8 cellular contexts compared by ENCODE assay signal in genomic region chr1:145041519-145041918, GRCh38. TPM values are rescaled to one million over a fixed set of nuclear protein-coding genes. Genes with fewer than 3 reads are reported as not detected.
DNase-seq lines count a peak whose midpoint lies in the region; ATAC-seq, FAIRE-seq and TF ChIP-seq lines count a peak whose summit lies in the region.
"Not testable (repeated sequence)": the region's sequence is repeated elsewhere in the genome, so short reads cannot be mapped to it uniquely, and the experiment has no call there.
"Had no signal": no experiment of that assay in that cellular context is flagged by ENCODE, and none has a peak within 500 bp of the region (broad histone marks: within the 10 kb centered on the region; RNA-seq: fewer than 3 reads in every experiment).

No MANE protein-coding gene starts in this region.

- DNase-seq in K562 (ENCODE audit: extremely low read depth in 1 of 4, low spot score in 3 of 4), result not testable (repeated sequence)

- H2AFZ ChIP-seq in K562 (ENCODE audit: low read depth, low read length), result not testable (repeated sequence)

- not testable (repeated sequence) for H3K4me2 ChIP-seq in K562 (ENCODE audit: insufficient read depth, low read length)

- POLR2A ChIA-PET in K562 (lab: Yijun Ruan, JAX), result not testable (repeated sequence)

- not testable (repeated sequence) for BruUV-seq in K562 (replicated peaks; lab: Mats Ljungman, UMichigan)

- H3K36me3 ChIP-seq in K562 (ENCODE audit: control insufficient read depth, insufficient read depth, low read length), result not testable (repeated sequence)

- intact Hi-C loops in K562 (cut with micrococcal nuclease), result not testable (repeated sequence)

- H4K20me1 ChIP-seq in K562 (replicated peaks; ENCODE audit: control insufficient read depth, insufficient read depth, low read length), result not testable (repeated sequence)

- ATAC-seq in GM18519 (IDR thresholded peaks at IDR 0.05; ENCODE audit: low FRiP score, unreplicated experiment) (peak; percentile 95), GM19372 (IDR thresholded peaks at IDR 0.05; ENCODE audit: low read depth, unreplicated experiment) (peak; percentile 72), GM21576 (IDR thresholded peaks at IDR 0.05; ENCODE audit: unreplicated experiment) (peak; percentile 83), HG02870 (IDR thresholded peaks at IDR 0.05; ENCODE audit: unreplicated experiment) (peak; percentile 87), HG03196 (IDR thresholded peaks at IDR 0.05; ENCODE audit: unreplicated experiment) (peak; percentile 77), HG03575 (IDR thresholded peaks at IDR 0.05; ENCODE audit: extremely low read depth, insufficient number of reproducible peaks, low FRiP score, unreplicated experiment) (peak; percentile 83), K562 (peak; percentile 71)

- H3K27ac ChIP-seq in K562 (ENCODE audit: extremely low read depth, low read depth, low read length), result not testable (repeated sequence)

- not testable (repeated sequence) for H3K4me1 ChIP-seq in K562 (replicated peaks in 1 of 2; ENCODE audit: control insufficient read depth in 2 of 2, insufficient read depth in 2 of 2, low read length in 2 of 2)

- CTCF ChIA-PET in K562 (lab: Yijun Ruan, JAX; ENCODE audit: low intra/inter-chr PET ratio), result not testable (repeated sequence)

- in situ Hi-C loops in K562 (cut with MboI), result not testable (repeated sequence)

- not testable (repeated sequence) for H3K79me2 ChIP-seq in K562 (ENCODE audit: control insufficient read depth, insufficient read depth, low read length)

- WGBS in K562 (ENCODE audit: insufficient coverage, low coverage, missing lambda C conversion rate), result no CpG with 5 or more reads among the region's 1 CpG

- TF ChIP-seq EP300 in K562 (IDR thresholded peaks at IDR 0.05; ENCODE audit: low read length), result not testable (repeated sequence)

- not testable (repeated sequence) for H3K9me1 ChIP-seq in K562 (ENCODE audit: control insufficient read depth, insufficient read depth, low read length)

- not testable (repeated sequence) for H3K9ac ChIP-seq in K562 (ENCODE audit: insufficient read depth in 1 of 2, low read depth in 2 of 2, low read length in 2 of 2)

- not testable (repeated sequence) for TF ChIP-seq POLR2A in K562 (conservative IDR thresholded peaks at IDR 0.05)

- TF ChIP-seq CTCF in K562 (IDR thresholded peaks at IDR 0.05 in 2 of 3, conservative IDR thresholded peaks at IDR 0.05 in 1 of 3; ENCODE audit: insufficient read depth in 2 of 3, low read depth in 1 of 3, low read length in 3 of 3), result not testable (repeated sequence)

- not testable (repeated sequence) for FAIRE-seq in K562 (lab: Jason Lieb, UNC)

- not testable (repeated sequence) for H3K4me3 ChIP-seq in K562

- not testable (repeated sequence) for H3K27me3 ChIP-seq in K562 (ENCODE audit: control insufficient read depth in 2 of 2, insufficient read depth in 2 of 2, low read length in 2 of 2)

- H3K9me3 ChIP-seq in K562 (replicated peaks; ENCODE audit: control insufficient read depth, insufficient read depth, low read depth, low read length), result not testable (repeated sequence)

- not testable (repeated sequence) for TF ChIP-seq RAD21 in K562 (CRISPR knock-in tag; conservative IDR thresholded peaks at IDR 0.05 in 1 of 2, IDR thresholded peaks at IDR 0.05 in 1 of 2)

RNA-seq across cellular contexts. Expression of gene SRGAP2B, which starts 53.6 kb away (rescaled TPM):
- 14.0 and 15.7 TPM in 2 replicates for total RNA-seq in K562 (2011; cell fraction: chromatin; rRNA removed; ENCODE audit: low replicate concordance)
- 10.8 and 12.5 TPM in 2 replicates for total RNA-seq in K562 (2011; cell fraction: nucleolus; rRNA removed)
- total RNA-seq in K562 (2011; cell fraction: nucleoplasm; rRNA removed), result 8.0 and 12.3 TPM in 2 replicates
- total RNA-seq in K562 (2014; rRNA removed) (4.0 and 5.2 TPM in 2 replicates), K562 (2014; rRNA removed; fragmentation: Illumina TruSeq; extraction: Trizol) (3.6 and 4.6 TPM in 2 replicates), K562 (2015; rRNA removed; fragmentation: Illumina TruSeq; extraction: Trizol) (3.2 and 3.9 TPM in 2 replicates), K562 (2021) (16.3 and 17.6 TPM in 2 replicates)
- polyA plus RNA-seq in K562 (2011; rRNA removed) (4.0 and 6.8 TPM in 2 replicates), K562 (2014; fragmentation: Illumina TruSeq; extraction: Trizol) (3.2 and 4.6 TPM in 2 replicates), K562 (2014; fragmentation: Nextera tagmentation; extraction: Ambion mirVana) (1 to 10 TPM; 4.3 to 5.4 TPM), K562 (2014; rRNA removed) (2.5 and 2.8 TPM in 2 replicates)
- 2.8 and 4.3 TPM in 2 replicates for polyA plus RNA-seq in K562 (2011; cell fraction: cytosol; rRNA removed)
- polyA plus RNA-seq in K562 (2011; cell fraction: nucleus; rRNA removed), result 4.6 and 10.0 TPM in 2 replicates
- 4.6 and 6.1 TPM in 2 replicates for polyA plus RNA-seq in K562 (2012)
- polyA minus RNA-seq in K562 (2011; rRNA and poly(A)+ RNA removed), result 9.4 and 10.9 TPM in 2 replicates
- polyA minus RNA-seq in K562 (2011; cell fraction: cytosol; rRNA and poly(A)+ RNA removed), result 5.2 and 13.7 TPM in 2 replicates
- polyA minus RNA-seq in K562 (2011; cell fraction: nucleus; rRNA and poly(A)+ RNA removed), result 10.2 and 14.6 TPM in 2 replicates

RNA-seq across cellular contexts. Expression of gene FAM72D, which starts 54.3 kb away (rescaled TPM):
- 5.0 and 10.1 TPM in 2 replicates for total RNA-seq in K562 (2011; cell fraction: chromatin; rRNA removed; ENCODE audit: low replicate concordance)
- total RNA-seq in K562 (2011; cell fraction: nucleolus; rRNA removed), result 6.2 and 7.7 TPM in 2 replicates
- 8.4 and 14.0 TPM in 2 replicates for total RNA-seq in K562 (2011; cell fraction: nucleoplasm; rRNA removed)
- total RNA-seq in K562 (2014; rRNA removed) (15.1 and 16.8 TPM in 2 replicates), K562 (2014; rRNA removed; fragmentation: Illumina TruSeq; extraction: Trizol) (20.1 and 20.8 TPM in 2 replicates), K562 (2015; rRNA removed; fragmentation: Illumina TruSeq; extraction: Trizol) (16.1 and 21.3 TPM in 2 replicates), K562 (2021) (14.9 and 15.8 TPM in 2 replicates)
- polyA plus RNA-seq in K562 (2011; rRNA removed) (26.3 and 33.7 TPM in 2 replicates), K562 (2014; fragmentation: Illumina TruSeq; extraction: Trizol) (29.3 and 36.5 TPM in 2 replicates), K562 (2014; fragmentation: Nextera tagmentation; extraction: Ambion mirVana) (1 to 10 TPM; 5.5 to 7.3 TPM), K562 (2014; rRNA removed) (21.4 and 24.1 TPM in 2 replicates)
- 6.0 and 13.7 TPM in 2 replicates for polyA plus RNA-seq in K562 (2011; cell fraction: cytosol; rRNA removed)
- 7.6 and 11.5 TPM in 2 replicates for polyA plus RNA-seq in K562 (2011; cell fraction: nucleus; rRNA removed)
- polyA plus RNA-seq in K562 (2012), result 15.6 and 17.9 TPM in 2 replicates
- 16.9 and 18.7 TPM in 2 replicates for polyA minus RNA-seq in K562 (2011; rRNA and poly(A)+ RNA removed)
- polyA minus RNA-seq in K562 (2011; cell fraction: cytosol; rRNA and poly(A)+ RNA removed), result 5.9 and 8.4 TPM in 2 replicates
- 3.8 and 7.3 TPM in 2 replicates for polyA minus RNA-seq in K562 (2011; cell fraction: nucleus; rRNA and poly(A)+ RNA removed)
- total RNA-seq: CD4-positive, alpha-beta T cell had no signal
